8 cellular contexts compared by ENCODE assay signal in the genomic region with DNA sequence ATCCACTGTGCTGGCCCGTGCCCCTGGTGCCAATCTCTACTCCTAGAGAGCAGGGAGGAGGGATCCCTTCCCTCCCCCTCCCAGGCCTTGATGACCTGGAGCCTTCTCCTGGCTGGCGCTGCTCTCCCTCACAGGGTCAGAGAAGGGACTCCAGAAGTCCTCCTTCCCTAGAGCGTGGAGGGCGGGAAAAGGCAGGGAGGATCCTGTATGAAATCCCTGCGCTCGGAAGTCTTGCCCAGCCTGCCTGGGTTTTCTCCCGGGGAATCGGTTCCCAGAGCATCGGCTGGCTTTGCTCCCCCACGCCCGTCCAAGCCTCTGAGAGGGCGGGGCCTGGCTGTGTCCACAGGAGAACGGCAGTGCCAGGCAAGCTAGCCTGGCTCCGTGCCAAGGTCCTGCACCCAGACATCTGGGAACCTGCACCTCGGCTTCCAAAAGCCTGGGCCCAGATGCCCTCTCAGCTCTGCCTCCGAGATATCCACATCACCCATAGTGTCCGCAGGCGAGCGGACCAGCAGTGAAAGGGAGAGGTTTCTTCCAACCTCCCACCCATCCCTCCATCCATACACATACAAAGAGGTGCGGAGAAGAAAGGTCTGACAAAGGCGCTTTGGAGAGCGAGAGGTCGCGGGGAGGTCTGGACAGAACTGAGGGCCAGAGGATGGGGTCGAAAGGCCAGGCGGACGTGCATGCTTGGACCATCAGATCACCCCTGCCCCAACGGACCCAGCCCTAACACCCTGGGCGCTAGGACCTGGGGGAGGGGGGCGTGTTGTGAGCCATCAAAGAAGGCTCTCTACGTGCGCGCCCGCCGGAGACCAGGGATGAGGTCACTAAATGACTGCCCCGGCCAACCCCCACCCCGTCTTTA. TPM values are rescaled to one million over a fixed set of nuclear protein-coding genes. Genes with fewer than 3 reads are reported as not detected.
DNase-seq lines count a peak whose midpoint lies in the region; ATAC-seq lines count a peak whose summit lies in the region.

No MANE protein-coding gene starts in this region.

- ATAC-seq in left colon = peak; percentile 27
- no peak for ATAC-seq in HG02678 (IDR thresholded peaks at IDR 0.05; ENCODE audit: unreplicated experiment)
- ATAC-seq in HG03175 (IDR thresholded peaks at IDR 0.05; ENCODE audit: unreplicated experiment) = no peak

- intact Hi-C loops in left colon (cut with DNase I, micrococcal nuclease) = no loop called here

- peak; percentile 76 for DNase-seq in activated effector memory CD4-positive, alpha-beta T cell treated with anti-CD3 and anti-CD28 coated beads, Interleukin-2, amount 50 U/mL, for 16 hours
- no peak for DNase-seq in activated effector memory CD4-positive, alpha-beta T cell treated with Interleukin-2 at 50 U/mL for 16 hours
- DNase-seq in T-helper 22 cell (ENCODE audit: low read depth) = peak; percentile 33
- peak; percentile 16 for DNase-seq in dedifferentiated amniotic fluid mesenchymal stem cell (ENCODE audit: extremely low spot score)
- peak; percentile 68 to 75 for DNase-seq in left colon
- DNase-seq in stimulated activated CD8-positive, alpha-beta memory T cell treated with anti-CD3 and anti-CD28 coated beads, Interleukin-4, amount 100 ng/mL, for 48 hours = peak; percentile 62

RNA-seq across cellular contexts. Expression of a gene that starts 1.1 kb away (rescaled TPM):
- 1 to 10 TPM in 1 of 2 donors, under 1 TPM in 1; 0.49 to 2.6 TPM for total RNA-seq in left colon

RNA-seq across cellular contexts. Expression of a gene that starts 36.1 kb away (rescaled TPM):
- total RNA-seq in left colon = 1 to 10 TPM in 1 of 2 donors, not detected in 1; 2.0 TPM

RNA-seq across cellular contexts. Expression of a gene that starts 47.5 kb away (rescaled TPM):
- 10 to 100 TPM; 61.2 to 79.7 TPM for total RNA-seq in left colon

RNA-seq across cellular contexts. Expression of a gene that starts 59.2 kb away (rescaled TPM):
- under 1 TPM; 0.27 to 0.87 TPM for total RNA-seq in left colon
